8 cellular contexts compared by ENCODE assay signal in genomic region chr6:42075159-42075838, GRCh38. TPM values are rescaled to one million over a fixed set of nuclear protein-coding genes. Genes with fewer than 3 reads are reported as not detected.
DNase-seq lines count a peak whose midpoint lies in the region; ATAC-seq and TF ChIP-seq lines count a peak whose summit lies in the region.

No MANE protein-coding gene starts in this region.

- no peaks in the 10 kb centered on the region for H3K9me3 ChIP-seq in SJSA1 (replicated peaks)

- no peak overlapping the region for H3K27ac ChIP-seq in SJSA1

- TF ChIP-seq CTCF in LNCAP (IDR thresholded peaks at IDR 0.05), result peak; percentile 76

- intact Hi-C loops in posterior cingulate gyrus (cut with DNase I), result loop anchor here (2.0 to 10.0 kb wide), 3 partner anchors 94 to 460 kb away; partner anchors contain the start of gene MRPS10

- ATAC-seq in HG02588 (IDR thresholded peaks at IDR 0.05; ENCODE audit: unreplicated experiment), result no peak
- ATAC-seq in GM21786 (IDR thresholded peaks at IDR 0.05; ENCODE audit: unreplicated experiment), result no peak

- no peaks in the 10 kb centered on the region for H3K4me1 ChIP-seq in SJSA1 (replicated peaks)

- H3K36me3 ChIP-seq in SJSA1, result peaks cover 31% of the 10 kb centered on the region

- DNase-seq in DMS53 (lab: John Stamatoyannopoulos, UW), result peak; percentile 94
- peak; percentile 60 to 75 for DNase-seq in SJSA1 (ENCODE audit: low read depth in 1 of 2, low spot score in 2 of 2)
- peak; percentile 20 for DNase-seq in activated gamma-delta T cell treated with anti-CD3 and anti-CD28 coated beads, Interleukin-2, amount 50 U/mL, for 16 hours (ENCODE audit: low read depth)
- peak; percentile 54 for DNase-seq in germinal center (ENCODE audit: low spot score)
- DNase-seq in posterior cingulate gyrus, result peak; percentile 60 to 96 (median 75)

- no peaks in the 10 kb centered on the region for H3K27me3 ChIP-seq in SJSA1 (replicated peaks)

- no peak overlapping the region for H3K4me3 ChIP-seq in SJSA1

RNA-seq across cellular contexts. Expression of gene TAF8, which starts 25.0 kb away (rescaled TPM):
- total RNA-seq in SJSA1 (2014; rRNA removed; shearing (Covaris generic)), result 5.0 and 12.2 TPM in 2 replicates

Comparison
In these comparisons a context has a peak if more than half of its experiments do, and no peak if none do; other contexts are left out.
1. DNase-seq: peak in every context shown above with its lines; median percentile 94 in DMS53; 75 in posterior cingulate gyrus; 68 in SJSA1; 54 in germinal center; 20 in activated gamma-delta T cell treated with anti-CD3 and anti-CD28 coated beads, Interleukin-2, amount 50 U/mL, for 16 hours.